7 cellular contexts compared by ENCODE assay signal in genomic region chr6:139011980-139012379, GRCh38.
"Had no signal": no experiment of that assay in that cellular context is flagged by ENCODE, and none has a peak within 500 bp of the region (broad histone marks: within the 10 kb centered on the region; RNA-seq: fewer than 3 reads in every experiment).

No MANE protein-coding gene starts in this region.

- H3K27me3 Mint-ChIP-seq: IgD-negative memory B cell had no signal

- H3K4me3 Mint-ChIP-seq: H9, IgD-negative memory B cell had no signal

- H3K36me3 Mint-ChIP-seq: IgD-negative memory B cell had no signal

- H3K27ac ChIP-seq: GM23248, KMS-11 had no signal

- DNase-seq: GM23248, H9, HCEC 1CT, Karpas-422, KBM-7 had no signal

- H3K4me3 ChIP-seq: GM23248 had no signal

- H3K9ac ChIP-seq: GM23248, KMS-11 had no signal

- H3K27ac Mint-ChIP-seq: H9 had no signal

- H3K9me3 Mint-ChIP-seq: H9, IgD-negative memory B cell had no signal

- H3K4me2 ChIP-seq: KMS-11 had no signal

- H2AFZ ChIP-seq: GM23248 had no signal
